In the genomic region with DNA sequence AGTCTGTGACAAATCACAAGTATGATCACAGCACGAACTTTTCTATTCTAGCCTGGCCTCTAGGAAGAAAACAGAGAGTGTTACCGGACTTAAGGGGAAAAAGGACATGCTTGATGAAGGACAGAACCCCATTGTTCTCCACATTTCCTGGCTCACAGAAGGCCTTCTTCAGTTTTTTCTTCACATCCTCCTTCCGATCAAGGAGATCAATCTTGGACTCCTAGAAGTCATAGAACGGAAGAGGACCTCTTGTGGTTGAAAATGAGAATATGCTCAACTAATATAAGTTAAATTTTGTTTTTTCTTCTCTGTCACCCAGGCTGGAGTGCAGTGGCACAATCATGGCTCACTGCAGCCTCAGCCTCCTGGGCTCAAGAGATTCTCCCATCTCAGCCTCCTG, we compare ENCODE assay signal across 8 cellular contexts. TPM values are rescaled to one million over a fixed set of nuclear protein-coding genes. Genes with fewer than 3 reads are reported as not detected.
DNase-seq lines count a peak whose midpoint lies in the region; ATAC-seq and TF ChIP-seq lines count a peak whose summit lies in the region.

No MANE protein-coding gene starts in this region.

- H4K20me1 ChIP-seq in PC-9 (ENCODE audit: insufficient read depth): 0 out of 2 replicates have a peak, but pooled peaks cover 4% of the 10 kb centered on the region

- H3K4me1 ChIP-seq in PC-9 (replicated peaks; ENCODE audit: insufficient read depth): peaks cover 54% of the 10 kb centered on the region
- H3K4me1 ChIP-seq in heart left ventricle: no peaks in the 10 kb centered on the region

- peaks cover 77% of the 10 kb centered on the region for H3K36me3 ChIP-seq in PC-9 (ENCODE audit: low read depth)
- H3K36me3 ChIP-seq in heart left ventricle: peaks cover 0 to 98% (median 95%) of the 10 kb centered on the region in 9 donors

- H3K79me2 ChIP-seq in PC-9 (ENCODE audit: low read depth): peaks cover 60% of the 10 kb centered on the region

- TF ChIP-seq POLR2A in heart left ventricle (IDR thresholded peaks at IDR 0.05): no peak

- peaks cover 84% of the 10 kb centered on the region for H3F3A ChIP-seq in PC-9 (ENCODE audit: insufficient read depth, low read depth)

- no peaks in the 10 kb centered on the region for H3K9me2 ChIP-seq in PC-9 (ENCODE audit: insufficient read depth)

- CTCF ChIA-PET in PC-9 (lab: Charles Lee): no interaction called here

- H3K27me3 ChIP-seq in PC-9 (ENCODE audit: insufficient read depth, low read depth) (no peaks in the 10 kb centered on the region), heart left ventricle (no peaks in the 10 kb centered on the region)

- H3K9me3 ChIP-seq in PC-9 (ENCODE audit: insufficient read depth, low read depth) (no peaks in the 10 kb centered on the region), heart left ventricle (no peaks in the 10 kb centered on the region)

- WGBS in heart left ventricle, 4 donors: 58 to 68% (median 64%) methylated on average over 4 of the region's 4 CpGs

- POLR2A ChIA-PET in PC-9 (lab: Charles Lee; ENCODE audit: unreplicated experiment): no interaction called here

- ATAC-seq in HG02840 (IDR thresholded peaks at IDR 0.05; ENCODE audit: low FRiP score, unreplicated experiment) (no peak), heart left ventricle (no peak)

- intact Hi-C loops in PC-9 (cut with micrococcal nuclease; ENCODE audit: unreplicated experiment): no loop called here
- intact Hi-C loops in heart left ventricle (cut with DNase I): no loop called here

- peak; percentile 26 for DNase-seq in SIG-M5 treated with dmso at 0.1 percent for 504 hours (lab: John Stamatoyannopoulos, UW; ENCODE audit: unreplicated experiment)
- no peak for DNase-seq in SIG-M5 (lab: John Stamatoyannopoulos, UW)
- DNase-seq in PC-9: no peak
- peak; percentile 61 for DNase-seq in fibroblast of mammary gland (ENCODE audit: low read depth)
- DNase-seq in superior temporal gyrus (ENCODE audit: extremely low spot score): peak; percentile 32
- DNase-seq in NCI-H748 (lab: John Stamatoyannopoulos, UW; ENCODE audit: unreplicated experiment): no peak
- DNase-seq in heart left ventricle: no peak

- no peak overlapping the region for H2AFZ ChIP-seq in PC-9

- H3K4me2 ChIP-seq in PC-9: no peak overlapping the region

- BruUV-seq in PC-9 (replicated peaks; lab: Mats Ljungman, UMichigan): no TSS peak

- no peak overlapping the region for H3K4me3 ChIP-seq in PC-9
- no peak overlapping the region for H3K4me3 ChIP-seq in fibroblast of mammary gland (ENCODE audit: control insufficient read depth, low read depth, low read length)
- no peak overlapping the region for H3K4me3 ChIP-seq in heart left ventricle

- H3K27ac ChIP-seq in PC-9 (no peak overlapping the region), heart left ventricle (no peak overlapping the region)

- TF ChIP-seq CTCF in PC-9 (conservative IDR thresholded peaks at IDR 0.05) (peak; percentile 46), fibroblast of mammary gland (conservative IDR thresholded peaks at IDR 0.05; ENCODE audit: control insufficient read depth, insufficient read depth, low read depth, low read length) (peak; percentile 42), heart left ventricle (IDR thresholded peaks at IDR 0.05) (peak in 5 of 12 donors; percentile 8 to 31 (median 28))

RNA-seq across cellular contexts. Expression of gene YARS1, which starts 30.3 kb away (rescaled TPM):
- 180 and 187 TPM in 2 replicates for total RNA-seq in PC-9 (2021)
- total RNA-seq in heart left ventricle: 10 to 100 TPM; 20.2 to 58.1 (median 34.8) TPM
- 10 to 100 TPM; 18.6 to 61.3 TPM for polyA plus RNA-seq in heart left ventricle

RNA-seq across cellular contexts. Expression of gene S100PBP, which starts 30.6 kb away (rescaled TPM):
- total RNA-seq in PC-9 (2021) (42.4 and 47.0 TPM in 2 replicates), heart left ventricle (10 to 100 TPM in 7 of 9 donors, 1 to 10 TPM in 2; 9.1 to 21.2 (median 10.7) TPM)
- 1 to 10 TPM; 5.8 to 7.0 TPM for polyA plus RNA-seq in heart left ventricle

Comparison
In these comparisons a context has a peak if more than half of its experiments do, and no peak if none do; other contexts are left out.
1. DNase-seq: peak in SIG-M5 treated with dmso at 0.1 percent for 504 hours (single experiment), fibroblast of mammary gland (single experiment) and superior temporal gyrus (single experiment); none in SIG-M5 (single experiment), PC-9 (0 of 2), NCI-H748 (single experiment) and heart left ventricle (0 of 5).